Comparison of ENCODE assay signal across 8 cellular contexts in the genomic region with DNA sequence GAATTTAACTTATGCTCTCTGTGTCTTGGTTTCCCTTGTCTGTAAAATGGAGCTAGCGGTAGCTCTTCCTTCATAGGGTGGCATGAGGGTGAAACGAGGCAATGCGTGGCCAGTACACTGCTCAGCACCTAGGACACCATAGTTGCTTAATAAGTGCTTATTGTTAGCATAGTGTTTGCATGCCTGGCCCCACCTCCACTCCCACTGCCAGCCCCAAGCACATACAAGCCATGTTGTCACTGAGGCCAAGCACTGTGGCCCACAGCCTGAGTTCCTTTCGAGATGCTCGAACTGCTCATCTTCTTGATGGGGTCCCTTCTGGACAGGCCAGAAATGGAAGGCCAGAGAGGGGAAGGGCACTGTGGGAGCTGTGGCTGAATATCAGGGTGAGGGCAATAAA. TPM values are rescaled to one million over a fixed set of nuclear protein-coding genes. Genes with fewer than 3 reads are reported as not detected.
DNase-seq lines count a peak whose midpoint lies in the region; ATAC-seq, FAIRE-seq and TF ChIP-seq lines count a peak whose summit lies in the region.

No MANE protein-coding gene starts in this region.

- peaks cover 8 to 40% (median 21%) of the 10 kb centered on the region in 4 donors for H3K4me1 Mint-ChIP-seq in CD4-positive, CD25-positive, alpha-beta regulatory T cell
- H3K4me1 Mint-ChIP-seq in natural killer cell: peaks cover 40 to 42% of the 10 kb centered on the region in 2 donors

- no peak for ATAC-seq in CD4-positive, CD25-positive, alpha-beta regulatory T cell (ENCODE audit: low read depth in 2 of 2)
- ATAC-seq in natural killer cell (no peak), GM21825 (IDR thresholded peaks at IDR 0.05; ENCODE audit: unreplicated experiment) (no peak)

- H3K27me3 Mint-ChIP-seq in CD4-positive, CD25-positive, alpha-beta regulatory T cell: peaks cover 9% of the 10 kb centered on the region
- no peaks in the 10 kb centered on the region for H3K27me3 Mint-ChIP-seq in natural killer cell (ENCODE audit: low read depth in 2 of 2)

- H2AFZ ChIP-seq in Karpas-422 (ENCODE audit: low read length): no peak overlapping the region

- peak overlapping the region; percentile 77 for H3K4me2 ChIP-seq in Karpas-422 (ENCODE audit: low read depth, low read length, poor library complexity, severe bottlenecking)

- H3K4me1 ChIP-seq in CD4-positive, CD25-positive, alpha-beta regulatory T cell (ENCODE audit: control insufficient read depth, insufficient read depth, low read length, poor library complexity, severe bottlenecking): peaks cover 21% of the 10 kb centered on the region
- H3K4me1 ChIP-seq in Karpas-422 (ENCODE audit: low read length): peaks cover 22% of the 10 kb centered on the region

- intact Hi-C loops in natural killer cell (cut with micrococcal nuclease): loop anchor here (1.0 to 2.0 kb wide), 2 partner anchors 45 to 755 kb away; a partner anchor contains a TSS

- peak overlapping the region; percentile 79 for H3K4me3 ChIP-seq in CD4-positive, CD25-positive, alpha-beta regulatory T cell (ENCODE audit: low read depth, low read length)
- H3K4me3 ChIP-seq in Karpas-422 (ENCODE audit: low read length) (peak overlapping the region; percentile 80), cardiac fibroblast (replicated peaks in 1 of 2; ENCODE audit: low read depth in 2 of 2, low read length in 2 of 2) (peak overlapping the region; percentile 89 to 97)

- peak overlapping the region; percentile 93 to 100 (median 98) for H3K4me3 Mint-ChIP-seq in CD4-positive, CD25-positive, alpha-beta regulatory T cell
- H3K4me3 Mint-ChIP-seq in natural killer cell: peak overlapping the region; percentile 93

- no peaks in the 10 kb centered on the region for H3K27me3 ChIP-seq in CD4-positive, CD25-positive, alpha-beta regulatory T cell (ENCODE audit: control insufficient read depth, insufficient read depth, low read length)
- no peaks in the 10 kb centered on the region for H3K27me3 ChIP-seq in Karpas-422 (ENCODE audit: low read length)

- H3K9me3 ChIP-seq in CD4-positive, CD25-positive, alpha-beta regulatory T cell (ENCODE audit: control insufficient read depth in 2 of 2, low read length in 2 of 2): no peaks in the 10 kb centered on the region
- no peaks in the 10 kb centered on the region for H3K9me3 ChIP-seq in Karpas-422 (ENCODE audit: low read length)

- peak overlapping the region; percentile 83 for H3K27ac ChIP-seq in CD4-positive, CD25-positive, alpha-beta regulatory T cell (ENCODE audit: insufficient read depth, low read length, poor library complexity, severe bottlenecking)
- peak overlapping the region; percentile 5; the same call in 1 of the 2 replicates for H3K27ac ChIP-seq in Karpas-422 (ENCODE audit: low read length)

- peaks cover 24% of the 10 kb centered on the region for H3K36me3 ChIP-seq in CD4-positive, CD25-positive, alpha-beta regulatory T cell (ENCODE audit: control insufficient read depth, insufficient read depth, low read length)
- peaks cover 20% of the 10 kb centered on the region; the same call in 1 of the 2 replicates for H3K36me3 ChIP-seq in Karpas-422 (ENCODE audit: insufficient read depth, low read length)

- peaks cover 27% of the 10 kb centered on the region for H3K36me3 Mint-ChIP-seq in CD4-positive, CD25-positive, alpha-beta regulatory T cell
- H3K36me3 Mint-ChIP-seq in natural killer cell: no peaks in the 10 kb centered on the region

- TF ChIP-seq CTCF in cardiac fibroblast (IDR thresholded peaks at IDR 0.05; ENCODE audit: low read depth, low read length): no peak
- no peak for TF ChIP-seq CTCF in natural killer cell (IDR thresholded peaks at IDR 0.05)
- no peak for TF ChIP-seq CTCF in D721Med (IDR thresholded peaks at IDR 0.05; ENCODE audit: insufficient read depth, missing control alignments)

- H3K9ac ChIP-seq in Karpas-422 (ENCODE audit: low read length): peak overlapping the region; percentile 75

- H3K27ac Mint-ChIP-seq in CD4-positive, CD25-positive, alpha-beta regulatory T cell: peak overlapping the region; percentile 95 to 97 (median 97)
- H3K27ac Mint-ChIP-seq in natural killer cell: peak overlapping the region; percentile 85 to 95

- 0 out of 2 replicates have a peak, but pooled peaks cover 12% of the 10 kb centered on the region for H4K20me1 ChIP-seq in Karpas-422 (ENCODE audit: insufficient read depth, low read depth, low read length)

- H3K79me2 ChIP-seq in Karpas-422 (ENCODE audit: low read length): no peaks in the 10 kb centered on the region

- FAIRE-seq in D721Med (lab: Jason Lieb, UNC): no peak

- H3K9me3 Mint-ChIP-seq in CD4-positive, CD25-positive, alpha-beta regulatory T cell: no peaks in the 10 kb centered on the region
- H3K9me3 Mint-ChIP-seq in natural killer cell: no peaks in the 10 kb centered on the region

- no peak for DNase-seq in CD4-positive, CD25-positive, alpha-beta regulatory T cell
- DNase-seq in Karpas-422 (peak; percentile 80), cardiac fibroblast (ENCODE audit: low read depth in 2 of 2) (peak in 1 of 2 donors; percentile 11), natural killer cell (no peak), D721Med (ENCODE audit: insufficient read length, low spot score) (no peak), cerebellar cortex (ENCODE audit: low spot score) (no peak)
- DNase-seq in stimulated activated CD8-positive, alpha-beta memory T cell treated with anti-CD3 and anti-CD28 coated beads, Interleukin-4, amount 100 ng/mL, for 48 hours: no peak

- H3K9me2 ChIP-seq in Karpas-422 (replicated peaks; ENCODE audit: insufficient read depth, low read length): no peaks in the 10 kb centered on the region

RNA-seq across cellular contexts. Expression of a gene that starts 0.8 kb away (rescaled TPM):
- total RNA-seq in CD4-positive, CD25-positive, alpha-beta regulatory T cell: 5.4 TPM
- 1 to 10 TPM in 3 of 4 donors, under 1 TPM in 1; 0.79 to 4.7 (median 2.3) TPM for polyA plus RNA-seq in CD4-positive, CD25-positive, alpha-beta regulatory T cell
- total RNA-seq in Karpas-422 (2014; rRNA removed; shearing (Covaris generic); ENCODE audit: low replicate concordance): 4.0 and 5.5 TPM in 2 replicates
- total RNA-seq in natural killer cell: 1 to 10 TPM; 3.9 to 7.5 (median 6.6) TPM

RNA-seq across cellular contexts. Expression of a gene that starts 45.1 kb away (rescaled TPM):
- 107 TPM for total RNA-seq in CD4-positive, CD25-positive, alpha-beta regulatory T cell
- polyA plus RNA-seq in CD4-positive, CD25-positive, alpha-beta regulatory T cell: 10 to 100 TPM; 25.3 to 37.6 (median 32.2) TPM
- 89.4 and 108 TPM in 2 replicates for total RNA-seq in Karpas-422 (2014; rRNA removed; shearing (Covaris generic); ENCODE audit: low replicate concordance)
- total RNA-seq in natural killer cell: 100 to 1,000 TPM in 1 of 3 donors, 10 to 100 TPM in 2; 76.5 to 107 (median 78.3) TPM

RNA-seq across cellular contexts. Expression of a gene that starts 46.5 kb away (rescaled TPM):
- total RNA-seq in CD4-positive, CD25-positive, alpha-beta regulatory T cell: 173 TPM
- 100 to 1,000 TPM; 241 to 295 (median 260) TPM for polyA plus RNA-seq in CD4-positive, CD25-positive, alpha-beta regulatory T cell
- total RNA-seq in Karpas-422 (2014; rRNA removed; shearing (Covaris generic); ENCODE audit: low replicate concordance): 60.9 and 102 TPM in 2 replicates
- 100 to 1,000 TPM in 1 of 3 donors, 10 to 100 TPM in 2; 86.9 to 103 (median 97.4) TPM for total RNA-seq in natural killer cell
